6 cellular contexts compared by ENCODE assay signal in genomic region chr17:28716740-28717577, GRCh38. TPM values are rescaled to one million over a fixed set of nuclear protein-coding genes. Genes with fewer than 3 reads are reported as not detected.
DNase-seq lines count a peak whose midpoint lies in the region; ATAC-seq and TF ChIP-seq lines count a peak whose summit lies in the region.

No MANE protein-coding gene starts in this region.

- no peak for TF ChIP-seq CTCF in heart right ventricle (IDR thresholded peaks at IDR 0.05)
- TF ChIP-seq CTCF in thyroid gland (IDR thresholded peaks at IDR 0.05) = no peak

- no peak overlapping the region for H3K27ac Mint-ChIP-seq in activated CD8-positive, alpha-beta memory T cell treated with anti-CD3 and anti-CD28 coated beads, Interleukin-2, amount 10 ng/mL, durations not matched to agents 7 days and 5 days

- CTCF ChIA-PET in activated CD8-positive, alpha-beta memory T cell treated with anti-CD3 and anti-CD28 coated beads, Interleukin-2, amount 10 ng/mL, durations not matched to agents 7 days and 5 days (lab: Charles Lee) = interaction anchor here (0.7 kb wide), 1 partner anchor 10 kb away, joined by 4 read pairs; no protein-coding TSS in a partner anchor

- H3K27ac ChIP-seq in heart right ventricle (peak overlapping the region; percentile 61 to 95 (median 90)), thyroid gland (peak overlapping the region; percentile 86 to 92 (median 89))

- intact Hi-C loops in heart right ventricle (cut with DNase I) (loop anchor here in 1 of 10 donors (5.0 kb wide), 1 partner anchor 70 kb away; the partner anchor contains the start of gene BLTP2), thyroid gland (cut with DNase I) (no loop called here)

- H3K4me1 Mint-ChIP-seq in activated CD8-positive, alpha-beta memory T cell treated with anti-CD3 and anti-CD28 coated beads, Interleukin-2, amount 10 ng/mL, durations not matched to agents 7 days and 5 days = peaks cover 26% of the 10 kb centered on the region

- no peak overlapping the region for H3K4me3 Mint-ChIP-seq in activated CD8-positive, alpha-beta memory T cell treated with anti-CD3 and anti-CD28 coated beads, Interleukin-2, amount 10 ng/mL, durations not matched to agents 7 days and 5 days

- 9 to 12% methylated on average over 63 of the region's 63 CpGs for WGBS in heart right ventricle, 2 donors
- 24 to 48% methylated on average over 7 to 16 of the region's 63 CpGs for WGBS in thyroid gland, 2 donors

- H3K36me3 ChIP-seq in heart right ventricle = peaks cover 0 to 36% (median 6%) of the 10 kb centered on the region in 9 donors
- H3K36me3 ChIP-seq in thyroid gland = peaks cover 19 to 22% of the 10 kb centered on the region in 2 donors

- H3K9me3 ChIP-seq in heart right ventricle (no peaks in the 10 kb centered on the region), thyroid gland (no peaks in the 10 kb centered on the region)

- peak; percentile 71 for DNase-seq in activated CD8-positive, alpha-beta memory T cell treated with anti-CD3 and anti-CD28 coated beads, Interleukin-2, amount 50 U/mL, for 48 hours
- no peak for DNase-seq in activated CD8-positive, alpha-beta memory T cell treated with anti-CD3 and anti-CD28 coated beads, Interleukin-2, amount 10 ng/mL, durations not matched to agents 7 days and 5 days
- peak in 1 of 2 donors; percentile 42 for DNase-seq in heart right ventricle
- peak; percentile 47 to 51 for DNase-seq in thyroid gland

- H3K4me1 ChIP-seq in heart right ventricle (peaks cover 13 to 62% (median 49%) of the 10 kb centered on the region in 9 donors), thyroid gland (peaks cover 35 to 44% of the 10 kb centered on the region in 2 donors)

- peak overlapping the region; percentile 51 to 78 (median 65) for H3K4me3 ChIP-seq in heart right ventricle
- H3K4me3 ChIP-seq in thyroid gland (replicated peaks in 1 of 3) = peak overlapping the region; percentile 77 to 86 (median 83)

- H3K27me3 ChIP-seq in heart right ventricle (peaks cover 0 to 13% (median 7%) of the 10 kb centered on the region in 7 donors), thyroid gland (no peaks in the 10 kb centered on the region)

- H3K27me3 Mint-ChIP-seq in activated CD8-positive, alpha-beta memory T cell treated with anti-CD3 and anti-CD28 coated beads, Interleukin-2, amount 10 ng/mL, durations not matched to agents 7 days and 5 days = peaks cover 36% of the 10 kb centered on the region

- ATAC-seq in activated CD8-positive, alpha-beta memory T cell treated with anti-CD3 and anti-CD28 coated beads, Interleukin-2, amount 10 ng/mL, durations not matched to agents 7 days and 5 days = no peak
- ATAC-seq in heart right ventricle (no peak), GM21825 (IDR thresholded peaks at IDR 0.05; ENCODE audit: unreplicated experiment) (no peak), GM21576 (IDR thresholded peaks at IDR 0.05; ENCODE audit: unreplicated experiment) (no peak)

- no peak for TF ChIP-seq POLR2A in thyroid gland (IDR thresholded peaks at IDR 0.05)

- no peaks in the 10 kb centered on the region for H3K9me3 Mint-ChIP-seq in activated CD8-positive, alpha-beta memory T cell treated with anti-CD3 and anti-CD28 coated beads, Interleukin-2, amount 10 ng/mL, durations not matched to agents 7 days and 5 days (ENCODE audit: low read depth)

- H3K36me3 Mint-ChIP-seq in activated CD8-positive, alpha-beta memory T cell treated with anti-CD3 and anti-CD28 coated beads, Interleukin-2, amount 10 ng/mL, durations not matched to agents 7 days and 5 days = peaks cover 21% of the 10 kb centered on the region

RNA-seq across cellular contexts. Expression of gene RAB34, which starts 0.7 kb away (rescaled TPM):
- total RNA-seq in activated CD8-positive, alpha-beta memory T cell treated with anti-CD3 and anti-CD28 coated beads, Interleukin-2, amount 10 ng/mL, durations not matched to agents 7 days and 5 days = 1 to 10 TPM; 5.6 to 8.3 TPM
- total RNA-seq in heart right ventricle (10 to 100 TPM in 7 of 10 donors, 1 to 10 TPM in 3; 7.0 to 25.0 (median 10.4) TPM), thyroid gland (100 to 1,000 TPM; 136 to 186 (median 159) TPM)
- 10 to 100 TPM; 25.2 to 37.3 TPM for polyA plus RNA-seq in heart right ventricle

RNA-seq across cellular contexts. Expression of gene RPL23A, which starts 2.8 kb away (rescaled TPM):
- total RNA-seq in activated CD8-positive, alpha-beta memory T cell treated with anti-CD3 and anti-CD28 coated beads, Interleukin-2, amount 10 ng/mL, durations not matched to agents 7 days and 5 days = 1,000 to 10,000 TPM; 1,823 to 1,960 TPM
- total RNA-seq in heart right ventricle (100 to 1,000 TPM; 807 to 986 (median 861) TPM), thyroid gland (100 to 1,000 TPM; 181 to 750 (median 443) TPM)
- 1,000 to 10,000 TPM in 1 of 2 donors, 100 to 1,000 TPM in 1; 300 to 1,566 TPM for polyA plus RNA-seq in heart right ventricle

RNA-seq across cellular contexts. Expression of gene PROCA1, which starts 5.3 kb away (rescaled TPM):
- 1 to 10 TPM; 6.1 to 9.0 TPM for total RNA-seq in activated CD8-positive, alpha-beta memory T cell treated with anti-CD3 and anti-CD28 coated beads, Interleukin-2, amount 10 ng/mL, durations not matched to agents 7 days and 5 days
- total RNA-seq in heart right ventricle = 1 to 10 TPM in 9 of 10 donors, under 1 TPM in 1; 0.76 to 2.1 (median 1.3) TPM
- polyA plus RNA-seq in heart right ventricle = 1 to 10 TPM in 1 of 2 donors, under 1 TPM in 1; 0.74 to 4.9 TPM
- 1 to 10 TPM in 2 of 4 donors, under 1 TPM in 1, not detected in 1; 0.46 to 4.3 (median 1.1) TPM for total RNA-seq in thyroid gland

RNA-seq across cellular contexts. Expression of gene TLCD1, which starts 9.1 kb away (rescaled TPM):
- total RNA-seq in activated CD8-positive, alpha-beta memory T cell treated with anti-CD3 and anti-CD28 coated beads, Interleukin-2, amount 10 ng/mL, durations not matched to agents 7 days and 5 days = 1 to 10 TPM; 3.2 to 5.6 TPM
- total RNA-seq in heart right ventricle (1 to 10 TPM in 4 of 10 donors, under 1 TPM in 6; 0.36 to 1.8 (median 0.89) TPM), thyroid gland (10 to 100 TPM in 1 of 4 donors, 1 to 10 TPM in 3; 1.6 to 21.4 (median 5.1) TPM)
- polyA plus RNA-seq in heart right ventricle = 1 to 10 TPM; 3.4 to 9.3 TPM

RNA-seq across cellular contexts. Expression of gene NEK8, which starts 11.6 kb away (rescaled TPM):
- total RNA-seq in activated CD8-positive, alpha-beta memory T cell treated with anti-CD3 and anti-CD28 coated beads, Interleukin-2, amount 10 ng/mL, durations not matched to agents 7 days and 5 days = 1 to 10 TPM; 3.6 to 5.1 TPM
- total RNA-seq in heart right ventricle (1 to 10 TPM in 4 of 10 donors, under 1 TPM in 6; 0.38 to 2.8 (median 0.82) TPM), thyroid gland (10 to 100 TPM in 1 of 4 donors, 1 to 10 TPM in 3; 3.9 to 14.0 (median 8.1) TPM)
- polyA plus RNA-seq in heart right ventricle = 1 to 10 TPM; 1.1 to 1.8 TPM

Comparison
In these comparisons a context has a peak if more than half of its experiments do, and no peak if none do; other contexts are left out.
1. RNA of gene RAB34, which starts 0.7 kb away (total RNA-seq): 136 to 186 TPM in thyroid gland; 7.0 to 25.0 TPM in heart right ventricle and 5.6 to 8.3 TPM in activated CD8-positive, alpha-beta memory T cell treated with anti-CD3 and anti-CD28 coated beads, Interleukin-2, amount 10 ng/mL, durations not matched to agents 7 days and 5 days; every median in the first group is over 4 times any median in the second.